10 cellular contexts compared by ENCODE assay signal in the genomic region with DNA sequence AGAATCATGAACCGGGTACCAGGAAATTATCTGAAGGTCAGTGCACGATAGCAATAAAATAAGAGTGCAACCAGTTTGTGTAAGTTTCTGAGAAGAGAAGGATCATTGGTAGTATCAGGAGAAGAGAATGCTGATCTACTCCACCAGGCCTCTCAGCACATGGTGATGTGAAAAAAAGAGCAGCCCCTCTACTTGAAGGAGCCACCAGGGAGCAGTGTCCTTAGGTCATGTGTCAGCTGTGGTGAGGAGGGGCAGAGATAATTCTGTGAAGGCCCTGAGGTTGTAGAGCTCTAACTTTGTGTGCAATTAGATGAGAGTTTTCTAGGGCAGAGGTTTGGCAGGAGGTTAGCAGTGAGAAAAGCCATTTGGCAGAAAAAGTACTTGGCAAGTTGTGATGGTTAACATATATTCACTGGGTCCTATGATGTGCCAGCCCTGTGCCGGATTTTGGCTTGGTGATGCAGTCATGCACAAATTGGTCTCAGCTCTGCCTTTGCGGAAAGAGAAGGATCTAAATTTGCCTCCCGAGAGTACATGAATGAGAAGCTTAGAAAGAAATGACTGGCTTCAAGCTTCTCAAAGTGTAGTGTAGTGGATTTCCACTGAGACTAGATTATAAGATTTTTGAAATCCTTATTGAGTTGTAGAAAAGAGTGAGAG. TPM values are rescaled to one million over a fixed set of nuclear protein-coding genes. Genes with fewer than 3 reads are reported as not detected.
DNase-seq lines count a peak whose midpoint lies in the region; ATAC-seq and TF ChIP-seq lines count a peak whose summit lies in the region.
"Had no signal": no experiment of that assay in that cellular context is flagged by ENCODE, and none has a peak within 500 bp of the region (broad histone marks: within the 10 kb centered on the region; RNA-seq: fewer than 3 reads in every experiment).

No MANE protein-coding gene starts in this region.

- H3K4me3 ChIP-seq in DOHH2 (ENCODE audit: low read length) (no peak overlapping the region), smooth muscle cell (no peak overlapping the region)

- H3K9ac ChIP-seq in smooth muscle cell (ENCODE audit: low read depth): no peak overlapping the region

- H3K27ac ChIP-seq in DOHH2 (ENCODE audit: low read depth, low read length) (no peak overlapping the region), smooth muscle cell (ENCODE audit: low read depth) (no peak overlapping the region)
- H3K27ac ChIP-seq: foreskin keratinocyte had no signal

- ATAC-seq in GM19372 (IDR thresholded peaks at IDR 0.05; ENCODE audit: low read depth, unreplicated experiment): peak; percentile 84
- peak; percentile 82 for ATAC-seq in HG02981 (IDR thresholded peaks at IDR 0.05; ENCODE audit: unreplicated experiment)
- ATAC-seq in SK-N-SH treated with all-trans-retinoic acid at 6 μM for 48 hours: no peak
- ATAC-seq: foreskin keratinocyte had no signal

- H3F3A ChIP-seq in DOHH2 (ENCODE audit: control insufficient read depth, insufficient read depth): no peaks in the 10 kb centered on the region
- H3F3A ChIP-seq in smooth muscle cell (ENCODE audit: low read depth): no peaks in the 10 kb centered on the region

- H3K36me3 ChIP-seq in DOHH2 (ENCODE audit: control insufficient read depth, low read length): no peaks in the 10 kb centered on the region
- H3K36me3 ChIP-seq in smooth muscle cell (ENCODE audit: low read depth): no peaks in the 10 kb centered on the region

- H2AFZ ChIP-seq in smooth muscle cell (ENCODE audit: low read depth): no peak overlapping the region

- no peaks in the 10 kb centered on the region; the same call in 1 of the 2 replicates for H3K27me3 ChIP-seq in DOHH2 (ENCODE audit: control insufficient read depth, low read length)
- H3K27me3 ChIP-seq in smooth muscle cell (ENCODE audit: low read depth): no peaks in the 10 kb centered on the region
- H3K27me3 ChIP-seq: foreskin keratinocyte had no signal

- H3K9me2 ChIP-seq in DOHH2 (replicated peaks; ENCODE audit: control insufficient read depth, low read length): no peaks in the 10 kb centered on the region

- TF ChIP-seq CTCF in DOHH2 (IDR thresholded peaks at IDR 0.05; ENCODE audit: low read depth, low read length, poor library complexity, severe bottlenecking): peak; percentile 11
- TF ChIP-seq CTCF in smooth muscle cell (IDR thresholded peaks at IDR 0.05; ENCODE audit: borderline replicate concordance, insufficient read depth, poor library complexity, severe bottlenecking): no peak

- no peaks in the 10 kb centered on the region for H4K20me1 ChIP-seq in DOHH2 (ENCODE audit: control insufficient read depth, insufficient read depth, low read depth, low read length)
- no peaks in the 10 kb centered on the region for H4K20me1 ChIP-seq in smooth muscle cell (ENCODE audit: low read depth)

- H3K79me2 ChIP-seq in DOHH2 (ENCODE audit: control insufficient read depth, low read length) (no peaks in the 10 kb centered on the region), smooth muscle cell (ENCODE audit: low read depth) (no peaks in the 10 kb centered on the region)

- H3K4me1 ChIP-seq in DOHH2 (ENCODE audit: control insufficient read depth, low read length) (no peaks in the 10 kb centered on the region), smooth muscle cell (ENCODE audit: low read depth) (no peaks in the 10 kb centered on the region)
- H3K4me1 ChIP-seq: foreskin keratinocyte had no signal

- DNase-seq in RPMI8226 (peak; percentile 19), smooth muscle cell (lab: John Stamatoyannopoulos, UW; ENCODE audit: unreplicated experiment) (no peak)
- DNase-seq in effector CD8-positive, alpha-beta T cell (lab: John Stamatoyannopoulos, UW): no peak
- DNase-seq in stimulated activated naive CD4-positive, alpha-beta T cell (lab: John Stamatoyannopoulos, UW): no peak
- DNase-seq: foreskin keratinocyte, NCI-H2171 treated with DMSO at 0.1 percent for 48 hours had no signal

- no peak overlapping the region for H3K4me2 ChIP-seq in DOHH2 (ENCODE audit: low read length)
- H3K4me2 ChIP-seq in smooth muscle cell: no peak overlapping the region

- 92% methylated on average over 5 of the region's 5 CpGs for WGBS in smooth muscle cell (ENCODE audit: low lambda C conversion rate)

- H3K9me3 ChIP-seq in DOHH2 (ENCODE audit: control insufficient read depth, insufficient read depth, low read length): no peaks in the 10 kb centered on the region
- H3K9me3 ChIP-seq in smooth muscle cell (replicated peaks; ENCODE audit: low read depth): no peaks in the 10 kb centered on the region

TF ChIP-seq in SK-N-SH treated with all-trans-retinoic acid at 6 μM for 48 hours, 23 proteins besides CTCF, POLR2A, EP300 and RAD21:
- TF ChIP-seq BACH2 (CRISPR knock-in tag; IDR thresholded peaks at IDR 0.05; ENCODE audit: borderline replicate concordance) (no peak), ESRRG (CRISPR knock-in tag; IDR thresholded peaks at IDR 0.05) (no peak), ZC3H10 (CRISPR knock-in tag; IDR thresholded peaks at IDR 0.05) (no peak), ZNF8 (CRISPR knock-in tag; IDR thresholded peaks at IDR 0.05) (no peak), SNAI2 (CRISPR knock-in tag; IDR thresholded peaks at IDR 0.05) (no peak), TCF4 (CRISPR knock-in tag; IDR thresholded peaks at IDR 0.05; ENCODE audit: borderline replicate concordance) (no peak), ZNF565 (CRISPR knock-in tag; conservative IDR thresholded peaks at IDR 0.05; ENCODE audit: low read depth) (no peak), PPARA (CRISPR knock-in tag; IDR thresholded peaks at IDR 0.05; ENCODE audit: borderline replicate concordance) (no peak)

RNA-seq across cellular contexts. Expression of a gene that starts 19.2 kb away (rescaled TPM):
- total RNA-seq in smooth muscle cell: 20.4 and 21.6 TPM in 2 replicates
- polyA plus RNA-seq in smooth muscle cell: 37.7 and 41.9 TPM in 2 replicates

RNA-seq across cellular contexts. Expression of a gene that starts 33.1 kb away (rescaled TPM):
- not detected in 2 replicates for total RNA-seq in smooth muscle cell
- 0.09 TPM in 1 of 2 replicates, not detected in the other for polyA plus RNA-seq in smooth muscle cell
- total RNA-seq: foreskin keratinocyte had no signal
- polyA plus RNA-seq: foreskin keratinocyte had no signal
